16 cellular contexts compared by ENCODE assay signal in the genomic region with DNA sequence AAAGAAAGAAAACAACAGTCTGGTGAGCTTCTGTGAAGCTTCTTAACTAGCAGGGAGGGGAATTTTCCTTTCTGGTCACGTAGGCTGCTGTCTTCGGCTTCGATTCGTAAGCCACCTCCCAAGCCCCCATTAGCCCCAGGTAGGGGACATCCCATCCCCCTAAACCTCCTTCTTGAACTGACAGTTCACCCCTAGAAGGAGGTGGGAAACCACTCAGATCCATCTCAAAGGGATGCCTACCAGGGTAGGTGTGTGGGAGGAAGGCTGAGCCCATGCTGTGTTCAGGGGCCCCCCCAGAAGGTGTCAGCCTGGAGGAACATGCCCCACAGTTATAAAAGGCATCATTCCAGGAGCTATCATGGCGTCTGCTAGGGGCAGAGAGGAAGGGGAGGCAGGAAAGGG. TPM values are rescaled to one million over a fixed set of nuclear protein-coding genes. Genes with fewer than 3 reads are reported as not detected.
DNase-seq lines count a peak whose midpoint lies in the region; ATAC-seq and TF ChIP-seq lines count a peak whose summit lies in the region.
"Had no signal": no experiment of that assay in that cellular context is flagged by ENCODE, and none has a peak within 500 bp of the region (broad histone marks: within the 10 kb centered on the region; RNA-seq: fewer than 3 reads in every experiment).

No MANE protein-coding gene starts in this region.

- no peak for ATAC-seq in HG02610 (IDR thresholded peaks at IDR 0.05; ENCODE audit: unreplicated experiment)
- ATAC-seq: gastrocnemius medialis, sciatic nerve had no signal

- peak overlapping the region; percentile 34; the same call in 1 of the 2 replicates for H3K9ac ChIP-seq in iPS-20b (ENCODE audit: low read depth, low read length)

- peak overlapping the region; percentile 72 for H3K4me3 Mint-ChIP-seq in activated T-cell treated with anti-CD3 and anti-CD28 coated beads, Interleukin-2, amount 50 U/mL, for 24 hours
- H3K4me3 Mint-ChIP-seq: naive B cell had no signal

- DNase-seq in activated naive CD4-positive, alpha-beta T cell treated with Interleukin-2 at 50 U/mL for 16 hours: peak; percentile 45
- no peak for DNase-seq in activated naive CD4-positive, alpha-beta T cell (lab: John Stamatoyannopoulos, UW)
- peak; percentile 70 for DNase-seq in activated T-cell treated with anti-CD3 and anti-CD28 coated beads, Interleukin-2, amount 50 U/mL, for 24 hours
- no peak for DNase-seq in GM20000 (ENCODE audit: low spot score)
- no peak for DNase-seq in DMS53 (lab: John Stamatoyannopoulos, UW)
- DNase-seq: amygdala, gastrocnemius medialis, naive B cell, NCI-H1417 treated with DMSO at 0.1 percent for 48 hours, NCI-H526 treated with DMSO at 0.1 percent for 48 hours had no signal

- no peaks in the 10 kb centered on the region for H3K9me3 Mint-ChIP-seq in activated T-cell treated with anti-CD3 and anti-CD28 coated beads, Interleukin-2, amount 50 U/mL, for 24 hours

- H3K27ac Mint-ChIP-seq in activated T-cell treated with anti-CD3 and anti-CD28 coated beads, Interleukin-2, amount 50 U/mL, for 24 hours: peak overlapping the region; percentile 96
- H3K27ac Mint-ChIP-seq: naive B cell had no signal

- H3K27me3 ChIP-seq in iPS-20b (ENCODE audit: insufficient read depth, low read length) (peaks cover 7% of the 10 kb centered on the region; the same call in 1 of the 2 replicates), thymus (ENCODE audit: control insufficient read depth, insufficient read depth) (no peaks in the 10 kb centered on the region)
- H3K27me3 ChIP-seq: gastrocnemius medialis, vagina had no signal

- no peaks in the 10 kb centered on the region for H3K27me3 Mint-ChIP-seq in activated T-cell treated with anti-CD3 and anti-CD28 coated beads, Interleukin-2, amount 50 U/mL, for 24 hours

- H3K9me3 ChIP-seq in iPS-20b (ENCODE audit: insufficient read depth, low read depth, low read length) (no peaks in the 10 kb centered on the region), thymus (ENCODE audit: control insufficient read depth) (no peaks in the 10 kb centered on the region)
- H3K9me3 ChIP-seq: gastrocnemius medialis, HAP-1, vagina had no signal

- H3K36me3 Mint-ChIP-seq in activated T-cell treated with anti-CD3 and anti-CD28 coated beads, Interleukin-2, amount 50 U/mL, for 24 hours (ENCODE audit: low read depth): peaks cover 76% of the 10 kb centered on the region

- H3K27ac ChIP-seq in iPS-20b (ENCODE audit: low read length) (no peak overlapping the region), thymus (ENCODE audit: low read depth) (peak overlapping the region; percentile 82)
- H3K27ac ChIP-seq: gastrocnemius medialis, vagina had no signal

- 70% methylated on average over 5 of the region's 5 CpGs for WGBS in thymus

- no peak for TF ChIP-seq CTCF in GM20000 (IDR thresholded peaks at IDR 0.05; ENCODE audit: extremely low read depth, missing control alignments)

- H3K4me1 Mint-ChIP-seq in activated T-cell treated with anti-CD3 and anti-CD28 coated beads, Interleukin-2, amount 50 U/mL, for 24 hours (ENCODE audit: low read depth): peaks cover 97% of the 10 kb centered on the region
- H3K4me1 Mint-ChIP-seq: naive B cell had no signal

- no peaks in the 10 kb centered on the region for H3K36me3 ChIP-seq in iPS-20b (ENCODE audit: insufficient read depth, low read depth, low read length)
- H3K36me3 ChIP-seq in thymus (ENCODE audit: control insufficient read depth, insufficient read depth): peaks cover 8% of the 10 kb centered on the region
- H3K36me3 ChIP-seq: gastrocnemius medialis, HAP-1, vagina had no signal

- H3K4me3 ChIP-seq in iPS-20b (ENCODE audit: low read length) (peak overlapping the region; percentile 17; the same call in 1 of the 2 replicates), thymus (ENCODE audit: low read length) (no peak overlapping the region)
- H3K4me3 ChIP-seq: gastrocnemius medialis, HAP-1, vagina had no signal

- H3K4me1 ChIP-seq in iPS-20b (ENCODE audit: insufficient read depth, low read length) (peaks cover 26% of the 10 kb centered on the region), thymus (ENCODE audit: control insufficient read depth, insufficient read depth, low read length) (peaks cover 60% of the 10 kb centered on the region)
- H3K4me1 ChIP-seq: gastrocnemius medialis, HAP-1, vagina had no signal

RNA-seq across cellular contexts. Expression of gene CD247, which starts 25.8 kb away (rescaled TPM):
- 114 TPM for polyA plus RNA-seq in thymus

Comparison
In these comparisons a context has a peak if more than half of its experiments do, and no peak if none do; other contexts are left out.
1. DNase-seq: peak in activated naive CD4-positive, alpha-beta T cell treated with Interleukin-2 at 50 U/mL for 16 hours (single experiment) and activated T-cell treated with anti-CD3 and anti-CD28 coated beads, Interleukin-2, amount 50 U/mL, for 24 hours (single experiment); none in activated naive CD4-positive, alpha-beta T cell (0 of 4), GM20000 (single experiment) and DMS53 (single experiment).